In genomic region chr3:42610978-42611377, GRCh38 we compare ENCODE assay signal across 11 cellular contexts. TPM values are rescaled to one million over a fixed set of nuclear protein-coding genes. Genes with fewer than 3 reads are reported as not detected.
DNase-seq lines count a peak whose midpoint lies in the region; ATAC-seq and TF ChIP-seq lines count a peak whose summit lies in the region.
"Had no signal": no experiment of that assay in that cellular context is flagged by ENCODE, and none has a peak within 500 bp of the region (broad histone marks: within the 10 kb centered on the region; RNA-seq: fewer than 3 reads in every experiment).

No MANE protein-coding gene starts in this region.

- H3K27ac ChIP-seq in CD4-positive, CD25-positive, alpha-beta regulatory T cell (ENCODE audit: insufficient read depth, low read length, poor library complexity, severe bottlenecking), result peak overlapping the region; percentile 86

- TF ChIP-seq CTCF in HFFc6 (IDR thresholded peaks at IDR 0.05) (no peak), GM10266 (IDR thresholded peaks at IDR 0.05; ENCODE audit: control insufficient read depth, insufficient read depth, low read depth, missing control alignments) (no peak)

- H3K36me3 ChIP-seq in CD4-positive, CD25-positive, alpha-beta regulatory T cell (ENCODE audit: control insufficient read depth, insufficient read depth, low read length), result peaks cover 23% of the 10 kb centered on the region

- H3K36me3 Mint-ChIP-seq in CD4-positive, CD25-positive, alpha-beta regulatory T cell, result peaks cover 29% of the 10 kb centered on the region
- peaks cover 23% of the 10 kb centered on the region for H3K36me3 Mint-ChIP-seq in HFFc6 (ENCODE audit: low read depth)
- H3K36me3 Mint-ChIP-seq in central memory CD8-positive, alpha-beta T cell (ENCODE audit: insufficient read depth), result peaks cover 29% of the 10 kb centered on the region
- H3K36me3 Mint-ChIP-seq in naive thymus-derived CD8-positive, alpha-beta T cell, result peaks cover 0 to 70% (median 1%) of the 10 kb centered on the region in 3 donors

- peak in 2 of 3 donors; percentile 28 to 62 for DNase-seq in CD4-positive, CD25-positive, alpha-beta regulatory T cell
- no peak for DNase-seq in HFFc6
- DNase-seq in central memory CD8-positive, alpha-beta T cell (ENCODE audit: low spot score in 2 of 2), result no peak
- DNase-seq in naive thymus-derived CD8-positive, alpha-beta T cell, result no peak
- no peak for DNase-seq in GM10266 (ENCODE audit: extremely low spot score)
- no peak for DNase-seq in MV-4-11 (lab: John Stamatoyannopoulos, UW)
- DNase-seq: cortex of kidney, left colon, NCI-H2227 treated with DMSO at 0.1 percent for 48 hours had no signal

- peak overlapping the region; percentile 90 to 97 (median 92) for H3K27ac Mint-ChIP-seq in CD4-positive, CD25-positive, alpha-beta regulatory T cell
- H3K27ac Mint-ChIP-seq in HFFc6, result peak overlapping the region; percentile 53
- peak overlapping the region; percentile 77 for H3K27ac Mint-ChIP-seq in central memory CD8-positive, alpha-beta T cell (ENCODE audit: low read depth)
- H3K27ac Mint-ChIP-seq in naive thymus-derived CD8-positive, alpha-beta T cell, result peak overlapping the region; percentile 24 to 83 (median 34)

- H3K4me3 Mint-ChIP-seq in CD4-positive, CD25-positive, alpha-beta regulatory T cell, result peak overlapping the region; percentile 31 to 89 (median 58)
- H3K4me3 Mint-ChIP-seq in HFFc6, result no peak overlapping the region
- H3K4me3 Mint-ChIP-seq in central memory CD8-positive, alpha-beta T cell, result peak overlapping the region; percentile 40
- peak overlapping the region in 5 of 10 donors; percentile 22 to 64 (median 42) for H3K4me3 Mint-ChIP-seq in naive thymus-derived CD8-positive, alpha-beta T cell

- ATAC-seq in CD4-positive, CD25-positive, alpha-beta regulatory T cell (ENCODE audit: low read depth in 2 of 2), result peak; percentile 57
- ATAC-seq in central memory CD8-positive, alpha-beta T cell (replicated peaks; ENCODE audit: extremely low read depth, poor library complexity, severe bottlenecking), result peak; percentile 65
- peak; percentile 44 to 64 for ATAC-seq in naive thymus-derived CD8-positive, alpha-beta T cell
- ATAC-seq in HG03442 (IDR thresholded peaks at IDR 0.05; ENCODE audit: unreplicated experiment) (no peak), HG03108 (IDR thresholded peaks at IDR 0.05; ENCODE audit: unreplicated experiment) (no peak)
- ATAC-seq: left colon had no signal

- H3K9me3 Mint-ChIP-seq in CD4-positive, CD25-positive, alpha-beta regulatory T cell, result no peaks in the 10 kb centered on the region
- H3K9me3 Mint-ChIP-seq in HFFc6, result no peaks in the 10 kb centered on the region
- no peaks in the 10 kb centered on the region for H3K9me3 Mint-ChIP-seq in central memory CD8-positive, alpha-beta T cell
- H3K9me3 Mint-ChIP-seq in naive thymus-derived CD8-positive, alpha-beta T cell, result no peaks in the 10 kb centered on the region

- H3K4me3 ChIP-seq in CD4-positive, CD25-positive, alpha-beta regulatory T cell (ENCODE audit: low read depth, low read length), result peak overlapping the region; percentile 56

- POLR2A ChIA-PET in naive thymus-derived CD8-positive, alpha-beta T cell (lab: Charles Lee), result interaction anchor here (1.3 kb wide), 1 partner anchor 8 kb away, joined by 3 read pairs; no protein-coding TSS in a partner anchor

- H3K27me3 Mint-ChIP-seq in CD4-positive, CD25-positive, alpha-beta regulatory T cell, result no peaks in the 10 kb centered on the region
- H3K27me3 Mint-ChIP-seq in HFFc6 (ENCODE audit: insufficient read depth), result no peaks in the 10 kb centered on the region
- H3K27me3 Mint-ChIP-seq in central memory CD8-positive, alpha-beta T cell, result no peaks in the 10 kb centered on the region
- H3K27me3 Mint-ChIP-seq in naive thymus-derived CD8-positive, alpha-beta T cell, result no peaks in the 10 kb centered on the region

- H3K27me3 ChIP-seq in CD4-positive, CD25-positive, alpha-beta regulatory T cell (ENCODE audit: control insufficient read depth, insufficient read depth, low read length), result no peaks in the 10 kb centered on the region

- peaks cover 31% of the 10 kb centered on the region for H3K4me1 ChIP-seq in CD4-positive, CD25-positive, alpha-beta regulatory T cell (ENCODE audit: control insufficient read depth, insufficient read depth, low read length, poor library complexity, severe bottlenecking)

- no peaks in the 10 kb centered on the region for H3K9me3 ChIP-seq in CD4-positive, CD25-positive, alpha-beta regulatory T cell (ENCODE audit: control insufficient read depth in 2 of 2, low read length in 2 of 2)

- H3K4me1 Mint-ChIP-seq in CD4-positive, CD25-positive, alpha-beta regulatory T cell, result peaks cover 53 to 83% (median 67%) of the 10 kb centered on the region in 4 donors
- peaks cover 47% of the 10 kb centered on the region for H3K4me1 Mint-ChIP-seq in HFFc6 (ENCODE audit: low read depth)
- peaks cover 71% of the 10 kb centered on the region for H3K4me1 Mint-ChIP-seq in central memory CD8-positive, alpha-beta T cell
- peaks cover 28 to 78% (median 71%) of the 10 kb centered on the region in 4 donors for H3K4me1 Mint-ChIP-seq in naive thymus-derived CD8-positive, alpha-beta T cell

RNA-seq across cellular contexts. Expression of gene NKTR, which starts 10.5 kb away (rescaled TPM):
- 291 TPM for total RNA-seq in CD4-positive, CD25-positive, alpha-beta regulatory T cell
- 10 to 100 TPM in 3 of 4 donors, 1 to 10 TPM in 1; 9.7 to 17.1 (median 10.9) TPM for polyA plus RNA-seq in CD4-positive, CD25-positive, alpha-beta regulatory T cell
- 10 to 100 TPM; 27.8 to 32.7 (median 30.9) TPM for total RNA-seq in HFFc6 (2021; fragmentation: NEBNext Ultra II Directional; extraction: Animal tissue kit (Norgen Biotek cat#: 25700))
- total RNA-seq in naive thymus-derived CD8-positive, alpha-beta T cell, result 100 to 1,000 TPM; 244 to 254 TPM
- 10 to 100 TPM in 2 of 3 donors, 1 to 10 TPM in 1; 9.5 to 14.3 (median 10.8) TPM for polyA plus RNA-seq in naive thymus-derived CD8-positive, alpha-beta T cell

RNA-seq across cellular contexts. Expression of gene SS18L2, which starts 20.3 kb away (rescaled TPM):
- total RNA-seq in CD4-positive, CD25-positive, alpha-beta regulatory T cell, result 52.7 TPM
- polyA plus RNA-seq in CD4-positive, CD25-positive, alpha-beta regulatory T cell, result 100 to 1,000 TPM; 129 to 153 (median 142) TPM
- total RNA-seq in HFFc6 (2021; fragmentation: NEBNext Ultra II Directional; extraction: Animal tissue kit (Norgen Biotek cat#: 25700)), result 10 to 100 TPM; 18.9 to 23.2 (median 20.9) TPM
- 10 to 100 TPM; 39.8 to 43.9 TPM for total RNA-seq in naive thymus-derived CD8-positive, alpha-beta T cell
- polyA plus RNA-seq in naive thymus-derived CD8-positive, alpha-beta T cell, result 100 to 1,000 TPM; 129 to 136 (median 136) TPM

RNA-seq across cellular contexts. Expression of gene SEC22C, which starts 29.2 kb away (rescaled TPM):
- 72.0 TPM for total RNA-seq in CD4-positive, CD25-positive, alpha-beta regulatory T cell
- 10 to 100 TPM; 40.9 to 53.9 (median 51.4) TPM for polyA plus RNA-seq in CD4-positive, CD25-positive, alpha-beta regulatory T cell
- total RNA-seq in HFFc6 (2021; fragmentation: NEBNext Ultra II Directional; extraction: Animal tissue kit (Norgen Biotek cat#: 25700)), result 10 to 100 TPM; 40.7 to 51.2 (median 48.6) TPM
- 10 to 100 TPM; 40.6 to 47.6 TPM for total RNA-seq in naive thymus-derived CD8-positive, alpha-beta T cell
- 10 to 100 TPM; 33.9 to 39.3 (median 38.2) TPM for polyA plus RNA-seq in naive thymus-derived CD8-positive, alpha-beta T cell

RNA-seq across cellular contexts. Expression of gene ZBTB47, which starts 42.5 kb away (rescaled TPM):
- total RNA-seq in CD4-positive, CD25-positive, alpha-beta regulatory T cell, result 0.49 TPM
- not detected for polyA plus RNA-seq in CD4-positive, CD25-positive, alpha-beta regulatory T cell
- 10 to 100 TPM; 26.3 to 35.7 (median 29.3) TPM for total RNA-seq in HFFc6 (2021; fragmentation: NEBNext Ultra II Directional; extraction: Animal tissue kit (Norgen Biotek cat#: 25700))
- under 1 TPM; 0.23 to 0.41 TPM for total RNA-seq in naive thymus-derived CD8-positive, alpha-beta T cell
- polyA plus RNA-seq in naive thymus-derived CD8-positive, alpha-beta T cell, result not detected

Comparison
In these comparisons a context has a peak if more than half of its experiments do, and no peak if none do; other contexts are left out.
1. ATAC-seq: peak in CD4-positive, CD25-positive, alpha-beta regulatory T cell (2 of 2), central memory CD8-positive, alpha-beta T cell (single experiment) and naive thymus-derived CD8-positive, alpha-beta T cell (2 of 2); none in HG03442 (single experiment) and HG03108 (single experiment).
2. DNase-seq: peak in CD4-positive, CD25-positive, alpha-beta regulatory T cell (2 of 3); none in HFFc6 (single experiment), central memory CD8-positive, alpha-beta T cell (0 of 2), naive thymus-derived CD8-positive, alpha-beta T cell (0 of 10), GM10266 (single experiment) and MV-4-11 (single experiment).
3. H3K27ac Mint-ChIP-seq: peak in every context shown above with its lines; median percentile 92 in CD4-positive, CD25-positive, alpha-beta regulatory T cell; 77 in central memory CD8-positive, alpha-beta T cell; 53 in HFFc6; 34 in naive thymus-derived CD8-positive, alpha-beta T cell.